ENCODE assay signal across 1 cellular context in genomic region chr17:42322382-42323267, GRCh38.
TF ChIP-seq lines count a peak whose summit lies in the region.

No MANE protein-coding gene starts in this region.

TF ChIP-seq in HepG2, 621 proteins besides CTCF, POLR2A, EP300 and RAD21 (continued from another document and continues in another):
- TF ChIP-seq ZNF577 (CRISPR knock-in tag; IDR thresholded peaks at IDR 0.05; ENCODE audit: borderline replicate concordance, low read depth) (no peak), ZNF333 (CRISPR knock-in tag; IDR thresholded peaks at IDR 0.05; ENCODE audit: borderline replicate concordance) (no peak), THYN1 (CRISPR knock-in tag; IDR thresholded peaks at IDR 0.05; ENCODE audit: borderline replicate concordance, low read depth) (no peak), HOXA9 (CRISPR knock-in tag; IDR thresholded peaks at IDR 0.05; ENCODE audit: borderline replicate concordance) (no peak), ZNF460 (CRISPR knock-in tag; IDR thresholded peaks at IDR 0.05; ENCODE audit: borderline replicate concordance) (no peak), FOXA1 (IDR thresholded peaks at IDR 0.05) (no peak), FOXA1 (CRISPR knock-in tag; IDR thresholded peaks at IDR 0.05) (peak; percentile 21; the same call in 1 of the 2 replicates), GFI1 (CRISPR knock-in tag; IDR thresholded peaks at IDR 0.05; ENCODE audit: borderline replicate concordance) (no peak), PLRG1 (conservative IDR thresholded peaks at IDR 0.05) (no peak), FOXC1 (CRISPR knock-in tag; IDR thresholded peaks at IDR 0.05; ENCODE audit: borderline replicate concordance) (peak; percentile 55; the same call in 1 of the 2 replicates), ZNF556 (CRISPR knock-in tag; IDR thresholded peaks at IDR 0.05; ENCODE audit: borderline replicate concordance) (no peak), ESRRA (CRISPR knock-in tag; IDR thresholded peaks at IDR 0.05; ENCODE audit: low read depth) (no peak), NCOA2 (CRISPR knock-in tag; IDR thresholded peaks at IDR 0.05) (peak; percentile 64), PRMT3 (CRISPR knock-in tag; IDR thresholded peaks at IDR 0.05; ENCODE audit: borderline replicate concordance, low read depth) (no peak), ZNF576 (CRISPR knock-in tag; IDR thresholded peaks at IDR 0.05) (no peak), PCBP1 (IDR thresholded peaks at IDR 0.05; ENCODE audit: borderline replicate concordance, low read depth, low read length) (no peak), ETS1 (CRISPR knock-in tag; IDR thresholded peaks at IDR 0.05) (no peak), TCF12 (IDR thresholded peaks at IDR 0.05) (no peak), TCF12 (CRISPR knock-in tag; IDR thresholded peaks at IDR 0.05) (no peak), ONECUT2 (CRISPR knock-in tag; IDR thresholded peaks at IDR 0.05) (no peak), MLXIP (CRISPR knock-in tag; IDR thresholded peaks at IDR 0.05; ENCODE audit: borderline replicate concordance) (no peak), PHF8 (CRISPR knock-in tag; IDR thresholded peaks at IDR 0.05) (no peak; the same call in 1 of the 2 replicates), FOSL1 (CRISPR knock-in tag; IDR thresholded peaks at IDR 0.05; ENCODE audit: borderline replicate concordance) (no peak), HNRNPUL1 (IDR thresholded peaks at IDR 0.05; ENCODE audit: low read depth, low read length) (no peak), IRF1 (CRISPR knock-in tag; IDR thresholded peaks at IDR 0.05; ENCODE audit: low read depth) (no peak), FOXK1 (CRISPR knock-in tag; IDR thresholded peaks at IDR 0.05; ENCODE audit: borderline replicate concordance, low read depth) (no peak), ZNF816 (CRISPR knock-in tag; IDR thresholded peaks at IDR 0.05; ENCODE audit: borderline replicate concordance) (no peak), GLI4 (CRISPR knock-in tag; IDR thresholded peaks at IDR 0.05; ENCODE audit: borderline replicate concordance) (no peak), ZFP36 (IDR thresholded peaks at IDR 0.05; ENCODE audit: borderline replicate concordance, low read depth, low read length, partially characterized antibody) (peak; percentile 52), KDM3A (CRISPR knock-in tag; IDR thresholded peaks at IDR 0.05; ENCODE audit: low read depth) (peak; percentile 97), KDM5A (IDR thresholded peaks at IDR 0.05; ENCODE audit: borderline replicate concordance, low read length) (no peak), SOX5 (CRISPR knock-in tag; IDR thresholded peaks at IDR 0.05; ENCODE audit: borderline replicate concordance) (no peak; the same call in 1 of the 2 replicates), ZSCAN30 (CRISPR knock-in tag; IDR thresholded peaks at IDR 0.05) (no peak)
- TF ChIP-seq, protein P1, sequence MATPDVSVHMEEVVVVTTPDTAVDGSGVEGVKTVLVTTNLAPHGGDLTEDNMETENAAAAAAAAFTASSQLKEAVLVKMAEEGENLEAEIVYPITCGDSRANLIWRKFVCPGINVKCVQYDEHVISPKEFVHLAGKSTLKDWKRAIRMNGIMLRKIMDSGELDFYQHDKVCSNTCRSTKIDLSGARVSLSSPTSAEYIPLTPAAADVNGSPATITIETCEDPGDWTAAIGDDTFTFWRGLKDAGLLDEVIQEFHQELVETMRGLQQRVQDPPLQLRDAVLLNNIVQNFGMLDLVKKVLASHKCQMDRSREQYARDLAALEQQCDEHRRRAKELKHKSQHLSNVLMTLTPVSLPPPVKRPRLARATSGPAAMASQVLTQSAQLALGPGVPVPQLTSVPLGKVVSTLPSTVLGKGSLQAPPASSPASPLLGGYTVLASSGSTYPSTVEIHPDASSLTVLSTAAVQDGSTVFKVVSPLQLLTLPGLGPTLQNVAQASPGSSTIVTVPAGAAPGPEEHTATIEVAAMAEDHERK (CRISPR knock-in tag; IDR thresholded peaks at IDR 0.05; ENCODE audit: low read depth), result no peak
- TF ChIP-seq, protein P2, sequence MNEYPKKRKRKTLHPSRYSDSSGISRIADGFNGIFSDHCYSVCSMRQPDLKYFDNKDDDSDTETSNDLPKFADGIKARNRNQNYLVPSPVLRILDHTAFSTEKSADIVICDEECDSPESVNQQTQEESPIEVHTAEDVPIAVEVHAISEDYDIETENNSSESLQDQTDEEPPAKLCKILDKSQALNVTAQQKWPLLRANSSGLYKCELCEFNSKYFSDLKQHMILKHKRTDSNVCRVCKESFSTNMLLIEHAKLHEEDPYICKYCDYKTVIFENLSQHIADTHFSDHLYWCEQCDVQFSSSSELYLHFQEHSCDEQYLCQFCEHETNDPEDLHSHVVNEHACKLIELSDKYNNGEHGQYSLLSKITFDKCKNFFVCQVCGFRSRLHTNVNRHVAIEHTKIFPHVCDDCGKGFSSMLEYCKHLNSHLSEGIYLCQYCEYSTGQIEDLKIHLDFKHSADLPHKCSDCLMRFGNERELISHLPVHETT (CRISPR knock-in tag; conservative IDR thresholded peaks at IDR 0.05), result peak; percentile 84; the same call in 1 of the 2 replicates
- TF ChIP-seq, protein P3, sequence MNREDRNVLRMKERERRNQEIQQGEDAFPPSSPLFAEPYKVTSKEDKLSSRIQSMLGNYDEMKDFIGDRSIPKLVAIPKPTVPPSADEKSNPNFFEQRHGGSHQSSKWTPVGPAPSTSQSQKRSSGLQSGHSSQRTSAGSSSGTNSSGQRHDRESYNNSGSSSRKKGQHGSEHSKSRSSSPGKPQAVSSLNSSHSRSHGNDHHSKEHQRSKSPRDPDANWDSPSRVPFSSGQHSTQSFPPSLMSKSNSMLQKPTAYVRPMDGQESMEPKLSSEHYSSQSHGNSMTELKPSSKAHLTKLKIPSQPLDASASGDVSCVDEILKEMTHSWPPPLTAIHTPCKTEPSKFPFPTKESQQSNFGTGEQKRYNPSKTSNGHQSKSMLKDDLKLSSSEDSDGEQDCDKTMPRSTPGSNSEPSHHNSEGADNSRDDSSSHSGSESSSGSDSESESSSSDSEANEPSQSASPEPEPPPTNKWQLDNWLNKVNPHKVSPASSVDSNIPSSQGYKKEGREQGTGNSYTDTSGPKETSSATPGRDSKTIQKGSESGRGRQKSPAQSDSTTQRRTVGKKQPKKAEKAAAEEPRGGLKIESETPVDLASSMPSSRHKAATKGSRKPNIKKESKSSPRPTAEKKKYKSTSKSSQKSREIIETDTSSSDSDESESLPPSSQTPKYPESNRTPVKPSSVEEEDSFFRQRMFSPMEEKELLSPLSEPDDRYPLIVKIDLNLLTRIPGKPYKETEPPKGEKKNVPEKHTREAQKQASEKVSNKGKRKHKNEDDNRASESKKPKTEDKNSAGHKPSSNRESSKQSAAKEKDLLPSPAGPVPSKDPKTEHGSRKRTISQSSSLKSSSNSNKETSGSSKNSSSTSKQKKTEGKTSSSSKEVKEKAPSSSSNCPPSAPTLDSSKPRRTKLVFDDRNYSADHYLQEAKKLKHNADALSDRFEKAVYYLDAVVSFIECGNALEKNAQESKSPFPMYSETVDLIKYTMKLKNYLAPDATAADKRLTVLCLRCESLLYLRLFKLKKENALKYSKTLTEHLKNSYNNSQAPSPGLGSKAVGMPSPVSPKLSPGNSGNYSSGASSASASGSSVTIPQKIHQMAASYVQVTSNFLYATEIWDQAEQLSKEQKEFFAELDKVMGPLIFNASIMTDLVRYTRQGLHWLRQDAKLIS (CRISPR knock-in tag; IDR thresholded peaks at IDR 0.05), result no peak
- TF ChIP-seq, protein P4, sequence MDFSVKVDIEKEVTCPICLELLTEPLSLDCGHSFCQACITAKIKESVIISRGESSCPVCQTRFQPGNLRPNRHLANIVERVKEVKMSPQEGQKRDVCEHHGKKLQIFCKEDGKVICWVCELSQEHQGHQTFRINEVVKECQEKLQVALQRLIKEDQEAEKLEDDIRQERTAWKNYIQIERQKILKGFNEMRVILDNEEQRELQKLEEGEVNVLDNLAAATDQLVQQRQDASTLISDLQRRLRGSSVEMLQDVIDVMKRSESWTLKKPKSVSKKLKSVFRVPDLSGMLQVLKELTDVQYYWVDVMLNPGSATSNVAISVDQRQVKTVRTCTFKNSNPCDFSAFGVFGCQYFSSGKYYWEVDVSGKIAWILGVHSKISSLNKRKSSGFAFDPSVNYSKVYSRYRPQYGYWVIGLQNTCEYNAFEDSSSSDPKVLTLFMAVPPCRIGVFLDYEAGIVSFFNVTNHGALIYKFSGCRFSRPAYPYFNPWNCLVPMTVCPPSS (IDR thresholded peaks at IDR 0.05), result no peak
- TF ChIP-seq, protein P5, sequence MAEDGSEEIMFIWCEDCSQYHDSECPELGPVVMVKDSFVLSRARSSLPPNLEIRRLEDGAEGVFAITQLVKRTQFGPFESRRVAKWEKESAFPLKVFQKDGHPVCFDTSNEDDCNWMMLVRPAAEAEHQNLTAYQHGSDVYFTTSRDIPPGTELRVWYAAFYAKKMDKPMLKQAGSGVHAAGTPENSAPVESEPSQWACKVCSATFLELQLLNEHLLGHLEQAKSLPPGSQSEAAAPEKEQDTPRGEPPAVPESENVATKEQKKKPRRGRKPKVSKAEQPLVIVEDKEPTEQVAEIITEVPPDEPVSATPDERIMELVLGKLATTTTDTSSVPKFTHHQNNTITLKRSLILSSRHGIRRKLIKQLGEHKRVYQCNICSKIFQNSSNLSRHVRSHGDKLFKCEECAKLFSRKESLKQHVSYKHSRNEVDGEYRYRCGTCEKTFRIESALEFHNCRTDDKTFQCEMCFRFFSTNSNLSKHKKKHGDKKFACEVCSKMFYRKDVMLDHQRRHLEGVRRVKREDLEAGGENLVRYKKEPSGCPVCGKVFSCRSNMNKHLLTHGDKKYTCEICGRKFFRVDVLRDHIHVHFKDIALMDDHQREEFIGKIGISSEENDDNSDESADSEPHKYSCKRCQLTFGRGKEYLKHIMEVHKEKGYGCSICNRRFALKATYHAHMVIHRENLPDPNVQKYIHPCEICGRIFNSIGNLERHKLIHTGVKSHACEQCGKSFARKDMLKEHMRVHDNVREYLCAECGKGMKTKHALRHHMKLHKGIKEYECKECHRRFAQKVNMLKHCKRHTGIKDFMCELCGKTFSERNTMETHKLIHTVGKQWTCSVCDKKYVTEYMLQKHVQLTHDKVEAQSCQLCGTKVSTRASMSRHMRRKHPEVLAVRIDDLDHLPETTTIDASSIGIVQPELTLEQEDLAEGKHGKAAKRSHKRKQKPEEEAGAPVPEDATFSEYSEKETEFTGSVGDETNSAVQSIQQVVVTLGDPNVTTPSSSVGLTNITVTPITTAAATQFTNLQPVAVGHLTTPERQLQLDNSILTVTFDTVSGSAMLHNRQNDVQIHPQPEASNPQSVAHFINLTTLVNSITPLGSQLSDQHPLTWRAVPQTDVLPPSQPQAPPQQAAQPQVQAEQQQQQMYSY (CRISPR knock-in tag; IDR thresholded peaks at IDR 0.05), result no peak
